Comparison of ENCODE assay signal across 1 cellular context in genomic region chr7:157386979-157387800, GRCh38.
TF ChIP-seq lines count a peak whose summit lies in the region.

No MANE protein-coding gene starts in this region.

TF ChIP-seq in K562, 482 proteins besides CTCF, POLR2A, EP300 and RAD21 (continued from another document and continues in another):
- no peak for TF ChIP-seq NCOA4 (IDR thresholded peaks at IDR 0.05; ENCODE audit: partially characterized antibody)
- TF ChIP-seq NR2C1 (IDR thresholded peaks at IDR 0.05): 0 out of 2 replicates have a peak, but pooled peaks have one; percentile 15
- no peak for TF ChIP-seq NR2C1 (tag; IDR thresholded peaks at IDR 0.05)
- no peak for TF ChIP-seq ZNF740 (CRISPR knock-in tag; IDR thresholded peaks at IDR 0.05)
- no peak for TF ChIP-seq ZNF740 (tag; IDR thresholded peaks at IDR 0.05)
- no peak for TF ChIP-seq POLR2AphosphoS2 (IDR thresholded peaks at IDR 0.05; ENCODE audit: low read length)
- no peak for TF ChIP-seq FIP1L1 (IDR thresholded peaks at IDR 0.05; ENCODE audit: low read depth, low read length, poor library complexity, severe bottlenecking)
- TF ChIP-seq ILK (tag; IDR thresholded peaks at IDR 0.05; ENCODE audit: borderline replicate concordance, low read depth): no peak
- no peak for TF ChIP-seq ZKSCAN8 (CRISPR knock-in tag; IDR thresholded peaks at IDR 0.05)
- TF ChIP-seq SP1 (CRISPR knock-in tag; IDR thresholded peaks at IDR 0.05): no peak
- no peak for TF ChIP-seq MAFF (IDR thresholded peaks at IDR 0.05; ENCODE audit: low read length)
- no peak for TF ChIP-seq CBFB (CRISPR knock-in tag; IDR thresholded peaks at IDR 0.05)
- peak; percentile 44; the same call in 1 of the 2 replicates for TF ChIP-seq SMC3 (conservative IDR thresholded peaks at IDR 0.05; ENCODE audit: insufficient read depth, low read depth, low read length)
- no peak for TF ChIP-seq ZBTB8A (IDR thresholded peaks at IDR 0.05; ENCODE audit: partially characterized antibody)
- peak; percentile 86 for TF ChIP-seq CXXC5 (CRISPR knock-in tag; IDR thresholded peaks at IDR 0.05)
- TF ChIP-seq REST (CRISPR knock-in tag; IDR thresholded peaks at IDR 0.05; ENCODE audit: low read depth): no peak
- no peak for TF ChIP-seq MTA1 (IDR thresholded peaks at IDR 0.05; ENCODE audit: borderline replicate concordance)
- TF ChIP-seq GATAD2B (IDR thresholded peaks at IDR 0.05; ENCODE audit: borderline replicate concordance): peak; percentile 70; the same call in 1 of the 2 replicates
- no peak for TF ChIP-seq ZNF780A (CRISPR knock-in tag; IDR thresholded peaks at IDR 0.05)
- TF ChIP-seq ARID2 (IDR thresholded peaks at IDR 0.05): no peak
- no peak for TF ChIP-seq FOXK1 (CRISPR knock-in tag; IDR thresholded peaks at IDR 0.05; ENCODE audit: borderline replicate concordance)
- no peak for TF ChIP-seq TFAM (CRISPR knock-in tag; conservative IDR thresholded peaks at IDR 0.05)
- TF ChIP-seq E2F1 (CRISPR knock-in tag; IDR thresholded peaks at IDR 0.05): no peak
- TF ChIP-seq, protein P1, sequence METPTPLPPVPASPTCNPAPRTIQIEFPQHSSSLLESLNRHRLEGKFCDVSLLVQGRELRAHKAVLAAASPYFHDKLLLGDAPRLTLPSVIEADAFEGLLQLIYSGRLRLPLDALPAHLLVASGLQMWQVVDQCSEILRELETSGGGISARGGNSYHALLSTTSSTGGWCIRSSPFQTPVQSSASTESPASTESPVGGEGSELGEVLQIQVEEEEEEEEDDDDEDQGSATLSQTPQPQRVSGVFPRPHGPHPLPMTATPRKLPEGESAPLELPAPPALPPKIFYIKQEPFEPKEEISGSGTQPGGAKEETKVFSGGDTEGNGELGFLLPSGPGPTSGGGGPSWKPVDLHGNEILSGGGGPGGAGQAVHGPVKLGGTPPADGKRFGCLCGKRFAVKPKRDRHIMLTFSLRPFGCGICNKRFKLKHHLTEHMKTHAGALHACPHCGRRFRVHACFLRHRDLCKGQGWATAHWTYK (CRISPR knock-in tag; IDR thresholded peaks at IDR 0.05): no peak
- TF ChIP-seq ZNF407 (IDR thresholded peaks at IDR 0.05; ENCODE audit: low read depth): no peak
- no peak for TF ChIP-seq NCOA2 (IDR thresholded peaks at IDR 0.05; ENCODE audit: partially characterized antibody in 2 of 2)
- TF ChIP-seq SREBF2 (CRISPR knock-in tag; IDR thresholded peaks at IDR 0.05): no peak
- no peak for TF ChIP-seq ZNF561 (CRISPR knock-in tag; conservative IDR thresholded peaks at IDR 0.05)
- TF ChIP-seq, protein P2, sequence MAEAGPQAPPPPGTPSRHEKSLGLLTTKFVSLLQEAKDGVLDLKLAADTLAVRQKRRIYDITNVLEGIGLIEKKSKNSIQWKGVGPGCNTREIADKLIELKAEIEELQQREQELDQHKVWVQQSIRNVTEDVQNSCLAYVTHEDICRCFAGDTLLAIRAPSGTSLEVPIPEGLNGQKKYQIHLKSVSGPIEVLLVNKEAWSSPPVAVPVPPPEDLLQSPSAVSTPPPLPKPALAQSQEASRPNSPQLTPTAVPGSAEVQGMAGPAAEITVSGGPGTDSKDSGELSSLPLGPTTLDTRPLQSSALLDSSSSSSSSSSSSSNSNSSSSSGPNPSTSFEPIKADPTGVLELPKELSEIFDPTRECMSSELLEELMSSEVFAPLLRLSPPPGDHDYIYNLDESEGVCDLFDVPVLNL (CRISPR knock-in tag; IDR thresholded peaks at IDR 0.05; ENCODE audit: low read depth): 0 out of 2 replicates have a peak, but pooled peaks have one; percentile 36
- peak; percentile 65 for TF ChIP-seq KLF16 (IDR thresholded peaks at IDR 0.05)
- TF ChIP-seq ZFP1 (CRISPR knock-in tag; IDR thresholded peaks at IDR 0.05): no peak
- TF ChIP-seq POLR2B (IDR thresholded peaks at IDR 0.05; ENCODE audit: low read depth, partially characterized antibody): peak; percentile 28
- no peak for TF ChIP-seq IRF2 (CRISPR knock-in tag; IDR thresholded peaks at IDR 0.05)
- TF ChIP-seq ZNF384 (IDR thresholded peaks at IDR 0.05; ENCODE audit: low read depth, low read length): 0 out of 2 replicates have a peak, but pooled peaks have one; percentile 14
- TF ChIP-seq KAT2B (IDR thresholded peaks at IDR 0.05; ENCODE audit: low read depth, low read length): no peak
- no peak for TF ChIP-seq ADNP (tag; IDR thresholded peaks at IDR 0.05)
- peak; percentile 33 for TF ChIP-seq ASH1L (IDR thresholded peaks at IDR 0.05; ENCODE audit: borderline replicate concordance, low read depth, partially characterized antibody)
- TF ChIP-seq SLC30A9 (CRISPR knock-in tag; IDR thresholded peaks at IDR 0.05): no peak
- TF ChIP-seq ZNF217 (CRISPR knock-in tag; IDR thresholded peaks at IDR 0.05): no peak
- no peak for TF ChIP-seq HDAC8 (tag; IDR thresholded peaks at IDR 0.05)
- TF ChIP-seq NKRF (IDR thresholded peaks at IDR 0.05; ENCODE audit: borderline replicate concordance): peak; percentile 63; the same call in 1 of the 2 replicates
- TF ChIP-seq RBM39 (optimal IDR thresholded peaks at IDR 0.05; ENCODE audit: low read depth, low read length): no peak
- no peak for TF ChIP-seq ZNF224 (CRISPR knock-in tag; IDR thresholded peaks at IDR 0.05)
- TF ChIP-seq ZNF263 (CRISPR knock-in tag; IDR thresholded peaks at IDR 0.05; ENCODE audit: borderline replicate concordance): no peak
- TF ChIP-seq ATF6 (CRISPR knock-in tag; IDR thresholded peaks at IDR 0.05): no peak
